8 cellular contexts compared by ENCODE assay signal in genomic region chr10:63206997-63207952, GRCh38.
DNase-seq lines count a peak whose midpoint lies in the region; ATAC-seq and TF ChIP-seq lines count a peak whose summit lies in the region.

No MANE protein-coding gene starts in this region.

- H2BK12ac ChIP-seq in mesenchymal stem cell (ENCODE audit: low read length in 2 of 2): no peak overlapping the region

- H3K18ac ChIP-seq in mesenchymal stem cell (ENCODE audit: low read depth in 1 of 2, low read length in 2 of 2): no peak overlapping the region

- no peak overlapping the region for H4K91ac ChIP-seq in mesenchymal stem cell (ENCODE audit: low read length)

- DNase-seq in BE2C: no peak
- DNase-seq in NCI-H446 treated with DMSO at 0.1 percent for 48 hours (lab: John Stamatoyannopoulos, UW): peak; percentile 54
- DNase-seq in choroid plexus epithelial cell (ENCODE audit: low read depth): peak; percentile 93
- DNase-seq in mesenchymal stem cell: peak; percentile 47
- no peak for DNase-seq in vagina (ENCODE audit: extremely low spot score in 2 of 2)
- DNase-seq in HPDE6-E6E7 (ENCODE audit: extremely low spot score): no peak
- DNase-seq in NCI-H510A (lab: John Stamatoyannopoulos, UW): no peak

- H3K36me3 ChIP-seq in BE2C (peaks cover 25% of the 10 kb centered on the region), mesenchymal stem cell (ENCODE audit: control insufficient read depth in 1 of 2, insufficient read depth in 2 of 2, low read depth in 1 of 2, low read length in 2 of 2) (peaks cover 3 to 62% of the 10 kb centered on the region in 2 experiments), vagina (no peaks in the 10 kb centered on the region)

- no peak overlapping the region for H2AK5ac ChIP-seq in mesenchymal stem cell (ENCODE audit: low read length, severe bottlenecking)

- H2BK5ac ChIP-seq in mesenchymal stem cell (ENCODE audit: low read depth, low read length, poor library complexity, severe bottlenecking): no peak overlapping the region

- H3K4me2 ChIP-seq in mesenchymal stem cell (ENCODE audit: low read length, poor library complexity, severe bottlenecking): no peak overlapping the region

- no peak for TF ChIP-seq POLR2A in vagina (IDR thresholded peaks at IDR 0.05)

- H3K4me1 ChIP-seq in BE2C (peaks cover 25% of the 10 kb centered on the region), mesenchymal stem cell (ENCODE audit: control insufficient read depth, insufficient read depth, low read depth, low read length) (peaks cover 2% of the 10 kb centered on the region), vagina (peaks cover 63% of the 10 kb centered on the region)

- no peak overlapping the region for H2BK15ac ChIP-seq in mesenchymal stem cell (ENCODE audit: low read depth, poor library complexity, severe bottlenecking)

- H2AFZ ChIP-seq in mesenchymal stem cell (ENCODE audit: low read depth, low read length): no peak overlapping the region

- H3K14ac ChIP-seq in mesenchymal stem cell (ENCODE audit: low read length in 2 of 2): no peak overlapping the region

- no peak for TF ChIP-seq CTCF in BE2C (IDR thresholded peaks at IDR 0.05; ENCODE audit: low read depth, low read length)
- no peak for TF ChIP-seq CTCF in choroid plexus epithelial cell (conservative IDR thresholded peaks at IDR 0.05; ENCODE audit: low read depth, low read length)
- no peak for TF ChIP-seq CTCF in vagina (IDR thresholded peaks at IDR 0.05)

- peaks cover 4% of the 10 kb centered on the region for H3K79me1 ChIP-seq in mesenchymal stem cell (replicated peaks; ENCODE audit: low read length, poor library complexity, severe bottlenecking)

- H3K27ac ChIP-seq in mesenchymal stem cell (ENCODE audit: low read length, poor library complexity, severe bottlenecking) (peak overlapping the region; percentile 44), vagina (peak overlapping the region; percentile 59)

- H3K4ac ChIP-seq in mesenchymal stem cell (ENCODE audit: low read depth in 1 of 2, low read length in 2 of 2): no peak overlapping the region

- H2BK120ac ChIP-seq in mesenchymal stem cell (ENCODE audit: low read depth, low read length): no peak overlapping the region

- no peaks in the 10 kb centered on the region for H3K9me3 ChIP-seq in BE2C
- H3K9me3 ChIP-seq in mesenchymal stem cell (ENCODE audit: control insufficient read depth, low read length): no peaks in the 10 kb centered on the region
- H3K9me3 ChIP-seq in vagina: no peaks in the 10 kb centered on the region

- H3K9ac ChIP-seq in mesenchymal stem cell (ENCODE audit: low read length): peak overlapping the region; percentile 63

- no peak overlapping the region for H4K8ac ChIP-seq in mesenchymal stem cell (ENCODE audit: low read length)

- H3K4me3 ChIP-seq in BE2C (ENCODE audit: low read depth, low read length): peak overlapping the region; percentile 7; the same call in 1 of the 2 replicates
- H3K4me3 ChIP-seq in choroid plexus epithelial cell (ENCODE audit: low read depth, low read length): no peak overlapping the region
- peak overlapping the region in 1 of 2 experiments; percentile 42 for H3K4me3 ChIP-seq in mesenchymal stem cell (ENCODE audit: insufficient read depth in 1 of 2, low read depth in 1 of 2, low read length in 2 of 2)
- peak overlapping the region; percentile 5 to 12 for H3K4me3 ChIP-seq in vagina

- no peak overlapping the region for H3K23ac ChIP-seq in mesenchymal stem cell (ENCODE audit: low read length in 2 of 2)

- intact Hi-C loops in vagina (cut with DNase I): loop anchor here (10.0 kb wide), 1 partner anchor 508 kb away; no protein-coding TSS in a partner anchor

- WGBS in mesenchymal stem cell: 95% methylated on average over 8 of the region's 9 CpGs

- H3K27me3 ChIP-seq in BE2C (no peaks in the 10 kb centered on the region), mesenchymal stem cell (ENCODE audit: control insufficient read depth in 1 of 2, insufficient read depth in 1 of 2, low read length in 2 of 2) (no peaks in the 10 kb centered on the region), vagina (no peaks in the 10 kb centered on the region)

- ATAC-seq in GM21526 (IDR thresholded peaks at IDR 0.05; ENCODE audit: low FRiP score, unreplicated experiment): peak; percentile 52

Comparison
In these comparisons a context has a peak if more than half of its experiments do, and no peak if none do; other contexts are left out.
1. DNase-seq: peak in NCI-H446 treated with DMSO at 0.1 percent for 48 hours (single experiment), choroid plexus epithelial cell (single experiment) and mesenchymal stem cell (single experiment); none in BE2C (single experiment), vagina (0 of 2), HPDE6-E6E7 (single experiment) and NCI-H510A (single experiment).